In genomic region chr17:39152134-39152884, GRCh38 we compare ENCODE assay signal across 7 cellular contexts. TPM values are rescaled to one million over a fixed set of nuclear protein-coding genes. Genes with fewer than 3 reads are reported as not detected.
A peak's percentile ranks its signal among the peaks of the same experiment; 100 is the strongest.
DNase-seq lines count a peak whose midpoint lies in the region; ATAC-seq and TF ChIP-seq lines count a peak whose summit lies in the region.

No MANE protein-coding gene starts in this region.

- no peaks in the 10 kb centered on the region for H3K36me3 Mint-ChIP-seq in endodermal cell (ENCODE audit: low read depth)
- no peaks in the 10 kb centered on the region for H3K36me3 Mint-ChIP-seq in nephron (ENCODE audit: low read depth)

- H3K36me3 ChIP-seq in HUES48 (ENCODE audit: control insufficient read depth, insufficient read depth, low read length) = no peaks in the 10 kb centered on the region
- no peaks in the 10 kb centered on the region for H3K36me3 ChIP-seq in endodermal cell (ENCODE audit: control insufficient read depth, insufficient read depth, low read length)

- H3K9me3 ChIP-seq in HUES48 (ENCODE audit: control insufficient read depth, insufficient read depth, low read length) (no peaks in the 10 kb centered on the region), endodermal cell (ENCODE audit: control insufficient read depth, low read length) (no peaks in the 10 kb centered on the region)

- H3K27me3 ChIP-seq in HUES48 (ENCODE audit: control insufficient read depth, insufficient read depth, low read length) = peaks cover 36% of the 10 kb centered on the region
- H3K27me3 ChIP-seq in endodermal cell (ENCODE audit: control insufficient read depth, insufficient read depth, low read length, poor library complexity, severe bottlenecking) = peaks cover 37% of the 10 kb centered on the region

- no peak for TF ChIP-seq CTCF in endodermal cell (conservative IDR thresholded peaks at IDR 0.05)
- no peak for TF ChIP-seq CTCF in nephron (IDR thresholded peaks at IDR 0.05; ENCODE audit: unreplicated experiment in 3 of 3)

- no peak overlapping the region for H3K27ac ChIP-seq in HUES48 (ENCODE audit: low read depth, low read length)
- H3K27ac ChIP-seq in endodermal cell (ENCODE audit: low read depth, low read length) = no peak overlapping the region

- H3K9ac ChIP-seq in HUES48 (ENCODE audit: low read depth, low read length) (no peak overlapping the region), endodermal cell (ENCODE audit: extremely low read depth, low read length, poor library complexity, severe bottlenecking) (no peak overlapping the region)

- H3K9me3 Mint-ChIP-seq in endodermal cell (no peaks in the 10 kb centered on the region), nephron (no peaks in the 10 kb centered on the region)

- DNase-seq in T-helper 22 cell (ENCODE audit: low read depth) (peak; percentile 26), endodermal cell (peak; percentile 88), UCSD-AML1 (lab: John Stamatoyannopoulos, UW; ENCODE audit: unreplicated experiment) (no peak)

- H3K27ac Mint-ChIP-seq in endodermal cell (peak overlapping the region; percentile 90), nephron (peak overlapping the region; percentile 81 to 91 (median 90))

- peaks cover 5% of the 10 kb centered on the region for H3K4me1 Mint-ChIP-seq in endodermal cell
- H3K4me1 Mint-ChIP-seq in nephron = peaks cover 15% of the 10 kb centered on the region

- H3K27me3 Mint-ChIP-seq in endodermal cell (ENCODE audit: insufficient read depth) = peaks cover 42% of the 10 kb centered on the region
- H3K27me3 Mint-ChIP-seq in nephron (ENCODE audit: low read depth) = peaks cover 49% of the 10 kb centered on the region

- ATAC-seq in GM21825 (IDR thresholded peaks at IDR 0.05; ENCODE audit: unreplicated experiment) (no peak), GM21528 (IDR thresholded peaks at IDR 0.05; ENCODE audit: low FRiP score, unreplicated experiment) (no peak)

- H3K4me1 ChIP-seq in HUES48 (ENCODE audit: control insufficient read depth, insufficient read depth, low read length) (peaks cover 3% of the 10 kb centered on the region; the same call in 1 of the 2 replicates), endodermal cell (ENCODE audit: control insufficient read depth, insufficient read depth, low read length) (no peaks in the 10 kb centered on the region)

- H3K4me3 ChIP-seq in HUES48 (ENCODE audit: low read depth, low read length) (peak overlapping the region; percentile 98), endodermal cell (ENCODE audit: low read length) (peak overlapping the region; percentile 98)

- H3K4me3 Mint-ChIP-seq in endodermal cell = peak overlapping the region; percentile 95
- peak overlapping the region; percentile 98 to 99 (median 98) for H3K4me3 Mint-ChIP-seq in nephron

- WGBS in endodermal cell (ENCODE audit: insufficient coverage in 1 of 2, insufficient read length in 1 of 2), 2 experiments = 14 to 17% methylated on average over 10 to 23 of the region's 23 CpGs

RNA-seq across cellular contexts. Expression of gene PLXDC1, which starts 0.9 kb away (rescaled TPM):
- 1 to 10 TPM; 9.0 TPM for total RNA-seq in endodermal cell
- 2.3 TPM for polyA plus RNA-seq in endodermal cell (2013, experiment 1 of 2)
- 1.4 TPM for polyA plus RNA-seq in endodermal cell (2013, experiment 2 of 2)

RNA-seq across cellular contexts. Expression of gene ARL5C, which starts 13.7 kb away (rescaled TPM):
- not detected for total RNA-seq in endodermal cell
- polyA plus RNA-seq in endodermal cell (2013, experiment 1 of 2) = not detected
- not detected for polyA plus RNA-seq in endodermal cell (2013, experiment 2 of 2)

RNA-seq across cellular contexts. Expression of gene CACNB1, which starts 45.2 kb away (rescaled TPM):
- total RNA-seq in endodermal cell = 10 to 100 TPM; 12.2 to 13.2 TPM
- 15.9 TPM for polyA plus RNA-seq in endodermal cell (2013, experiment 1 of 2)
- polyA plus RNA-seq in endodermal cell (2013, experiment 2 of 2) = 12.4 TPM

RNA-seq across cellular contexts. Expression of gene RPL19, which starts 47.8 kb away (rescaled TPM):
- 1,000 to 10,000 TPM; 1,782 to 1,829 TPM for total RNA-seq in endodermal cell
- 2,533 TPM for polyA plus RNA-seq in endodermal cell (2013, experiment 1 of 2)
- polyA plus RNA-seq in endodermal cell (2013, experiment 2 of 2) = 2,401 TPM
